26 cellular contexts compared by ENCODE assay signal in the genomic region with DNA sequence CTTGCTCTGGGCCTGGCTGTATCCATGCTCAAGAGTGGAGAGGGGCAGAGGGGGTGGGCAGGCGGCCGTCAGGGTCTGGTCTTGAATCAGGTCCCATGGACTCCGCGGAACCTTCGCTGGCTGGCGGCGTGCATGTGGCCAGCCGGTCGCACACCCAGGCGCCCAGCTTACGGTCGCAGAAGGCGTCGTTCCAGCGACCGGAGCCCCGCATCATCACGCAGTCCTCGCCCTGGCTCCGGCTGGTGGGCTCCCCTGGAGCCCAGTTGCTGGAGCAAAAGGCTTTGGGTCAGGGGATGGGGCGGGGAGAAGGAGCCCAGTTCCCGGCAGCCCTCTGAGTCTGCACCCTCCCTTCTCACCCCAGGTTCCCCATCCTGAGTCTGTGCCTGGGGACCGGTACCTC. TPM values are rescaled to one million over a fixed set of nuclear protein-coding genes. Genes with fewer than 3 reads are reported as not detected.
DNase-seq lines count a peak whose midpoint lies in the region; ATAC-seq, FAIRE-seq and TF ChIP-seq lines count a peak whose summit lies in the region.
"Had no signal": no experiment of that assay in that cellular context is flagged by ENCODE, and none has a peak within 500 bp of the region (broad histone marks: within the 10 kb centered on the region; RNA-seq: fewer than 3 reads in every experiment).

No MANE protein-coding gene starts in this region.

- no peak overlapping the region for H3K4me3 Mint-ChIP-seq in naive thymus-derived CD8-positive, alpha-beta T cell
- H3K4me3 Mint-ChIP-seq: CD4-positive, alpha-beta T cell; HFFc6 had no signal

- H3K9me3 ChIP-seq in right cardiac atrium (ENCODE audit: control insufficient read depth, low read length) (no peaks in the 10 kb centered on the region), right atrium auricular region (no peaks in the 10 kb centered on the region), GM12878 (replicated peaks; ENCODE audit: control insufficient read depth, insufficient read depth, low read length) (peaks cover 5% of the 10 kb centered on the region; the same call in 1 of the 3 replicates), osteoblast (ENCODE audit: low read depth, low read length) (no peaks in the 10 kb centered on the region)
- H3K9me3 ChIP-seq: BE2C, Caco-2 had no signal

- ATAC-seq in right cardiac atrium (no peak), GM12878 (no peak), GM19463 (IDR thresholded peaks at IDR 0.05; ENCODE audit: unreplicated experiment) (no peak), GM19324 (IDR thresholded peaks at IDR 0.05; ENCODE audit: low FRiP score, unreplicated experiment) (no peak)
- ATAC-seq in naive thymus-derived CD8-positive, alpha-beta T cell = no peak
- ATAC-seq: HCT116, K562 had no signal

- TF ChIP-seq CTCF in right atrium auricular region (IDR thresholded peaks at IDR 0.05) (no peak), GM12878 (IDR thresholded peaks at IDR 0.05 in 2 of 3, conservative IDR thresholded peaks at IDR 0.05 in 1 of 3; ENCODE audit: control insufficient read depth in 2 of 3, extremely low read depth in 1 of 3, insufficient read depth in 1 of 3, low read depth in 3 of 3, low read length in 3 of 3) (no peak), osteoblast (IDR thresholded peaks at IDR 0.05; ENCODE audit: extremely low read depth, low read depth, low read length) (no peak)

- H3K9me3 Mint-ChIP-seq in naive thymus-derived CD8-positive, alpha-beta T cell = peaks cover 0 to 3% (median 0%) of the 10 kb centered on the region in 9 donors
- H3K9me3 Mint-ChIP-seq: CD4-positive, alpha-beta T cell; HFFc6 had no signal

- no peak for FAIRE-seq in GM12878 (lab: Jason Lieb, UNC)
- FAIRE-seq: GM19239, HTR-8/SVneo, K562 had no signal

- BruUV-seq in GM12878 (replicated peaks; lab: Mats Ljungman, UMichigan) = no TSS peak

- 26% methylated on average over 23 of the region's 23 CpGs for whole genome bisulfite sequencing in right cardiac atrium
- 84% methylated on average over 23 of the region's 23 CpGs for WGBS in GM12878 (ENCODE audit: insufficient coverage, insufficient replicate concordance, low lambda C conversion rate, missing lambda C conversion rate)

- SMC1A ChIA-PET in GM12878 (lab: Charles Lee; ENCODE audit: uncharacterized antibody, unreplicated experiment) = no interaction called here

- H3K4me3 ChIP-seq in right cardiac atrium (ENCODE audit: low read length) = no peak overlapping the region
- no peak overlapping the region for H3K4me3 ChIP-seq in right atrium auricular region
- no peak overlapping the region for H3K4me3 ChIP-seq in GM12878
- no peak overlapping the region for H3K4me3 ChIP-seq in osteoblast (ENCODE audit: insufficient read depth, low read length)
- H3K4me3 ChIP-seq: K562 had no signal

- peaks cover 35% of the 10 kb centered on the region for H3K79me2 ChIP-seq in GM12878 (ENCODE audit: control insufficient read depth, insufficient read depth, low read length)
- no peaks in the 10 kb centered on the region for H3K79me2 ChIP-seq in osteoblast (ENCODE audit: insufficient read depth, low read length)

- H3K4me2 ChIP-seq in GM12878 (ENCODE audit: control insufficient read depth, insufficient read depth) (no peak overlapping the region), osteoblast (ENCODE audit: insufficient read depth, low read length) (no peak overlapping the region)

- DNase-seq in right cardiac atrium = peak in 2 of 3 donors; percentile 34 to 44
- no peak for DNase-seq in right atrium auricular region (ENCODE audit: low spot score)
- no peak for DNase-seq in GM12878 (ENCODE audit: low read depth, low spot score)
- peak; percentile 62 for DNase-seq in osteoblast (ENCODE audit: insufficient read length, low spot score, missing footprints)
- no peak for DNase-seq in amygdala (lab: John Stamatoyannopoulos, UW)
- DNase-seq in naive thymus-derived CD8-positive, alpha-beta T cell = no peak
- DNase-seq: BE2C; C1 segment of cervical spinal cord; Caco-2; CD4-positive, alpha-beta T cell; DMS153; DMS79; GDM1; GOT3; H7; HFFc6; IMR-90 had no signal

- TF ChIP-seq EP300 in GM12878 (IDR thresholded peaks at IDR 0.05; ENCODE audit: borderline replicate concordance in 1 of 2, control insufficient read depth in 1 of 2, low read depth in 2 of 2, low read length in 2 of 2) = no peak

- H3K4me1 ChIP-seq in right cardiac atrium (ENCODE audit: control insufficient read depth, insufficient read depth, low read length) (no peaks in the 10 kb centered on the region), right atrium auricular region (no peaks in the 10 kb centered on the region), GM12878 (ENCODE audit: control insufficient read depth, insufficient read depth, low read length) (peaks cover 17% of the 10 kb centered on the region), osteoblast (ENCODE audit: insufficient read depth, low read length) (no peaks in the 10 kb centered on the region)
- H3K4me1 ChIP-seq: BE2C had no signal

- intact Hi-C loops in right cardiac atrium (cut with DNase I) (loop anchor here in 2 of 4 donors (10.0 kb wide), 2 partner anchors 124 to 334 kb away; no protein-coding TSS in a partner anchor), GM12878 (cut with micrococcal nuclease; ENCODE audit: unreplicated experiment) (loop anchor here (10.0 kb wide), 1 partner anchor 216 kb away; the partner anchor contains the start of gene MAP2K7)

- H3K36me3 Mint-ChIP-seq in naive thymus-derived CD8-positive, alpha-beta T cell = peaks cover 0 to 6% (median 3%) of the 10 kb centered on the region in 3 donors

- peak overlapping the region in 1 of 10 donors; percentile 28 for H3K27ac Mint-ChIP-seq in naive thymus-derived CD8-positive, alpha-beta T cell
- H3K27ac Mint-ChIP-seq: CD4-positive, alpha-beta T cell; HFFc6 had no signal

- CTCF ChIA-PET in GM12878 (lab: Yijun Ruan, JAX) = no interaction called here

- POLR2A ChIA-PET in GM12878 (lab: Charles Lee) = no interaction called here
- POLR2A ChIA-PET in naive thymus-derived CD8-positive, alpha-beta T cell (lab: Charles Lee) = interaction anchor here (1.6 kb wide), 1 partner anchor 16 kb away, joined by 7 read pairs; no protein-coding TSS in a partner anchor

- peaks cover 0 to 1% (median 0%) of the 10 kb centered on the region in 5 donors for H3K27me3 Mint-ChIP-seq in naive thymus-derived CD8-positive, alpha-beta T cell
- H3K27me3 Mint-ChIP-seq: CD4-positive, alpha-beta T cell had no signal

- no peak; the same call in 1 of the 2 replicates for TF ChIP-seq POLR2A in GM12878 (IDR thresholded peaks at IDR 0.05; ENCODE audit: low read depth, low read length)

- RAD21 ChIA-PET in GM12878 (lab: Charles Lee; ENCODE audit: unreplicated experiment) = no interaction called here

- H3K27me3 ChIP-seq in right cardiac atrium (ENCODE audit: control insufficient read depth, insufficient read depth) (no peaks in the 10 kb centered on the region), right atrium auricular region (no peaks in the 10 kb centered on the region), GM12878 (replicated peaks in 1 of 2; ENCODE audit: control insufficient read depth in 2 of 2, insufficient read depth in 2 of 2, low read length in 1 of 2) (no peaks in the 10 kb centered on the region), osteoblast (ENCODE audit: insufficient read depth, low read length) (no peaks in the 10 kb centered on the region)
- H3K27me3 ChIP-seq: BE2C had no signal

- H3K27ac ChIP-seq in right cardiac atrium (ENCODE audit: low read length) (no peak overlapping the region), right atrium auricular region (no peak overlapping the region), GM12878 (ENCODE audit: control insufficient read depth, insufficient read depth) (no peak overlapping the region), osteoblast (ENCODE audit: low read depth, low read length) (no peak overlapping the region)
- H3K27ac ChIP-seq: 22Rv1 had no signal

- H3K4me1 Mint-ChIP-seq in naive thymus-derived CD8-positive, alpha-beta T cell = peaks cover 8 to 19% (median 15%) of the 10 kb centered on the region in 4 donors

- no peak for TF ChIP-seq RAD21 in GM12878 (IDR thresholded peaks at IDR 0.05; ENCODE audit: insufficient read depth, low read depth, low read length)

- no peak overlapping the region for H3K9ac ChIP-seq in GM12878 (ENCODE audit: control insufficient read depth, insufficient read depth, low read length)

- H2AFZ ChIP-seq in GM12878 (ENCODE audit: control insufficient read depth, low read depth, low read length) = no peak overlapping the region
- H2AFZ ChIP-seq in osteoblast (ENCODE audit: low read length) = no peak overlapping the region

- H3K36me3 ChIP-seq in right atrium auricular region (no peaks in the 10 kb centered on the region), GM12878 (ENCODE audit: control insufficient read depth in 2 of 2, insufficient read depth in 2 of 2, low read length in 1 of 2) (peaks cover 11 to 27% of the 10 kb centered on the region in 2 experiments; a peak in 3 of 4 replicates), osteoblast (ENCODE audit: insufficient read depth, low read length) (no peaks in the 10 kb centered on the region)
- H3K36me3 ChIP-seq: BE2C had no signal

- H4K20me1 ChIP-seq in GM12878 (ENCODE audit: control insufficient read depth, insufficient read depth) (peaks cover 2% of the 10 kb centered on the region; the same call in 1 of the 2 replicates), osteoblast (ENCODE audit: insufficient read depth, low read length) (peaks cover 2% of the 10 kb centered on the region)

- in situ Hi-C loops in GM12878 (cut with MboI) = no loop called here

RNA-seq across cellular contexts. Expression of gene TRAPPC5, which starts 8.5 kb away (rescaled TPM):
- total RNA-seq in right cardiac atrium (100 to 1,000 TPM in 1 of 4 donors, 10 to 100 TPM in 3; 94.8 to 121 (median 97.1) TPM), right atrium auricular region (10 to 100 TPM; 55.0 to 58.3 TPM), GM12878 (2014; rRNA removed) (139 and 157 TPM in 2 replicates), GM12878 (2014; rRNA removed; fragmentation: Illumina TruSeq; extraction: Trizol) (35.6 and 49.6 TPM in 2 replicates), GM12878 (2021) (168 and 181 TPM in 2 replicates), osteoblast (23.3 and 26.4 TPM in 2 replicates)
- polyA plus RNA-seq in right cardiac atrium (93.4 TPM), GM12878 (2011; rRNA removed) (20.7 and 58.1 TPM in 2 replicates), GM12878 (2014; fragmentation: Illumina TruSeq; extraction: Trizol) (0.78 and 7.1 TPM in 2 replicates), GM12878 (2014; fragmentation: Nextera tagmentation; extraction: Ambion mirVana) (10 to 100 TPM in 1 of 2 experiments, 1 to 10 TPM in 1; 4.2 to 22.5 TPM), GM12878 (2014; rRNA removed) (120 and 182 TPM in 2 replicates), GM12878 (2016; fragmentation: Nextera tagmentation; extraction: Ambion mirVana) (100 to 1,000 TPM; 197 to 210 TPM)
- total RNA-seq in GM12878 (2013; cell fraction: nucleolus; rRNA removed) = 23.6 and 30.6 TPM in 2 replicates
- polyA plus RNA-seq in GM12878 (2011; ENCODE audit: low read depth) = 30.0 TPM
- polyA plus RNA-seq in GM12878 (2011; cell fraction: cytosol; rRNA removed) = 26.7 and 76.7 TPM in 2 replicates
- polyA plus RNA-seq in GM12878 (2011; cell fraction: nucleus; rRNA removed) = 40.0 and 59.6 TPM in 2 replicates
- polyA plus RNA-seq in GM12878 (2012) = 129 and 198 TPM in 2 replicates
- 60.6 and 61.7 TPM in 2 replicates for polyA minus RNA-seq in GM12878 (2011; rRNA and poly(A)+ RNA removed)
- polyA minus RNA-seq in GM12878 (2011; cell fraction: cytosol; rRNA and poly(A)+ RNA removed) = 34.7 and 43.8 TPM in 2 replicates
- 5.2 and 20.9 TPM in 2 replicates for polyA minus RNA-seq in GM12878 (2011; cell fraction: nucleus; rRNA and poly(A)+ RNA removed)
- 10 to 100 TPM; 66.5 to 71.8 TPM for total RNA-seq in naive thymus-derived CD8-positive, alpha-beta T cell
- polyA plus RNA-seq in naive thymus-derived CD8-positive, alpha-beta T cell = 100 to 1,000 TPM; 154 to 208 (median 170) TPM

RNA-seq across cellular contexts. Expression of gene MCEMP1, which starts 12.3 kb away (rescaled TPM):
- under 1 TPM; 0.17 to 0.85 (median 0.47) TPM for total RNA-seq in right cardiac atrium
- 0.50 TPM for polyA plus RNA-seq in right cardiac atrium
- 1 to 10 TPM in 1 of 2 donors, under 1 TPM in 1; 0.70 to 1.5 TPM for total RNA-seq in right atrium auricular region
- not detected in 2 replicates for total RNA-seq in GM12878 (2013; cell fraction: nucleolus; rRNA removed)
- total RNA-seq in GM12878 (2014; rRNA removed) = 0.16 and 0.23 TPM in 2 replicates
- total RNA-seq in GM12878 (2014; rRNA removed; fragmentation: Illumina TruSeq; extraction: Trizol) = 0.13 TPM in 1 of 2 replicates, not detected in the other
- 0.26 and 0.48 TPM in 2 replicates for total RNA-seq in GM12878 (2021)
- polyA plus RNA-seq in GM12878 (2011; ENCODE audit: low read depth) = not detected
- polyA plus RNA-seq in GM12878 (2011; rRNA removed) = 0.08 TPM in 1 of 2 replicates, not detected in the other
- 0.08 and 0.25 TPM in 2 replicates for polyA plus RNA-seq in GM12878 (2011; cell fraction: cytosol; rRNA removed)
- polyA plus RNA-seq in GM12878 (2011; cell fraction: nucleus; rRNA removed) = 0.10 and 0.23 TPM in 2 replicates
- polyA plus RNA-seq in GM12878 (2012) = not detected in 2 replicates
- 0.37 TPM in 1 of 2 replicates, not detected in the other for polyA plus RNA-seq in GM12878 (2014; fragmentation: Illumina TruSeq; extraction: Trizol)
- polyA plus RNA-seq in GM12878 (2014; fragmentation: Nextera tagmentation; extraction: Ambion mirVana) = under 1 TPM; 0.26 to 0.55 TPM
- polyA plus RNA-seq in GM12878 (2014; rRNA removed) = 0.26 and 0.33 TPM in 2 replicates
- under 1 TPM in 1 of 2 experiments, not detected in 1; 0.09 TPM for polyA plus RNA-seq in GM12878 (2016; fragmentation: Nextera tagmentation; extraction: Ambion mirVana)
- polyA minus RNA-seq in GM12878 (2011; rRNA and poly(A)+ RNA removed) = 0.72 TPM in 1 of 2 replicates, not detected in the other
- polyA minus RNA-seq in GM12878 (2011; cell fraction: cytosol; rRNA and poly(A)+ RNA removed) = not detected in 2 replicates
- polyA minus RNA-seq in GM12878 (2011; cell fraction: nucleus; rRNA and poly(A)+ RNA removed) = not detected in 2 replicates
- not detected in 2 replicates for total RNA-seq in osteoblast
- not detected for total RNA-seq in naive thymus-derived CD8-positive, alpha-beta T cell
- under 1 TPM in 1 of 3 donors, not detected in 2; 0.12 TPM for polyA plus RNA-seq in naive thymus-derived CD8-positive, alpha-beta T cell
- total RNA-seq: Caco-2, Daoy, H7, HFFc6, IMR-90 had no signal

RNA-seq across cellular contexts. Expression of gene FCER2, which starts 12.8 kb away (rescaled TPM):
- not detected for total RNA-seq in right cardiac atrium
- 0.09 TPM for polyA plus RNA-seq in right cardiac atrium
- not detected for total RNA-seq in right atrium auricular region
- total RNA-seq in GM12878 (2013; cell fraction: nucleolus; rRNA removed) = 564 and 607 TPM in 2 replicates
- total RNA-seq in GM12878 (2014; rRNA removed) = 351 and 365 TPM in 2 replicates
- 218 and 223 TPM in 2 replicates for total RNA-seq in GM12878 (2014; rRNA removed; fragmentation: Illumina TruSeq; extraction: Trizol)
- 359 and 362 TPM in 2 replicates for total RNA-seq in GM12878 (2021)
- 318 TPM for polyA plus RNA-seq in GM12878 (2011; ENCODE audit: low read depth)
- 170 and 363 TPM in 2 replicates for polyA plus RNA-seq in GM12878 (2011; rRNA removed)
- polyA plus RNA-seq in GM12878 (2011; cell fraction: cytosol; rRNA removed) = 431 and 568 TPM in 2 replicates
- polyA plus RNA-seq in GM12878 (2011; cell fraction: nucleus; rRNA removed) = 453 and 458 TPM in 2 replicates
- polyA plus RNA-seq in GM12878 (2012) = 547 and 639 TPM in 2 replicates
- 155 and 247 TPM in 2 replicates for polyA plus RNA-seq in GM12878 (2014; fragmentation: Illumina TruSeq; extraction: Trizol)
- polyA plus RNA-seq in GM12878 (2014; fragmentation: Nextera tagmentation; extraction: Ambion mirVana) = 10 to 100 TPM; 44.0 to 53.3 TPM
- polyA plus RNA-seq in GM12878 (2014; rRNA removed) = 424 and 451 TPM in 2 replicates
- polyA plus RNA-seq in GM12878 (2016; fragmentation: Nextera tagmentation; extraction: Ambion mirVana) = 100 to 1,000 TPM; 214 to 235 TPM
- 176 and 326 TPM in 2 replicates for polyA minus RNA-seq in GM12878 (2011; rRNA and poly(A)+ RNA removed)
- 118 and 125 TPM in 2 replicates for polyA minus RNA-seq in GM12878 (2011; cell fraction: cytosol; rRNA and poly(A)+ RNA removed)
- polyA minus RNA-seq in GM12878 (2011; cell fraction: nucleus; rRNA and poly(A)+ RNA removed) = 98.0 and 111 TPM in 2 replicates
- not detected in 2 replicates for total RNA-seq in osteoblast
- total RNA-seq in naive thymus-derived CD8-positive, alpha-beta T cell = 1 to 10 TPM; 1.7 to 2.3 TPM
- polyA plus RNA-seq in naive thymus-derived CD8-positive, alpha-beta T cell = under 1 TPM in 2 of 3 donors, not detected in 1; 0.23 to 0.38 TPM
- total RNA-seq: A673; Caco-2; CD4-positive, alpha-beta T cell; Daoy; H7; HFFc6; IMR-90 had no signal
- polyA plus RNA-seq: IMR-90, K562 had no signal

RNA-seq across cellular contexts. Expression of gene RETN, which starts 20.3 kb away (rescaled TPM):
- 1 to 10 TPM in 1 of 4 donors, under 1 TPM in 2, not detected in 1; 0.49 to 1.7 (median 0.78) TPM for total RNA-seq in right cardiac atrium
- polyA plus RNA-seq in right cardiac atrium = 7.2 TPM
- total RNA-seq in right atrium auricular region = not detected
- total RNA-seq in GM12878 (2013; cell fraction: nucleolus; rRNA removed) = not detected in 2 replicates
- total RNA-seq in GM12878 (2014; rRNA removed) = not detected in 2 replicates
- total RNA-seq in GM12878 (2014; rRNA removed; fragmentation: Illumina TruSeq; extraction: Trizol) = not detected in 2 replicates
- not detected in 2 replicates for total RNA-seq in GM12878 (2021)
- not detected for polyA plus RNA-seq in GM12878 (2011; ENCODE audit: low read depth)
- not detected in 2 replicates for polyA plus RNA-seq in GM12878 (2011; rRNA removed)
- polyA plus RNA-seq in GM12878 (2011; cell fraction: cytosol; rRNA removed) = not detected in 2 replicates
- not detected in 2 replicates for polyA plus RNA-seq in GM12878 (2011; cell fraction: nucleus; rRNA removed)
- polyA plus RNA-seq in GM12878 (2012) = not detected in 2 replicates
- 0.26 TPM in 1 of 2 replicates, not detected in the other for polyA plus RNA-seq in GM12878 (2014; fragmentation: Illumina TruSeq; extraction: Trizol)
- not detected for polyA plus RNA-seq in GM12878 (2014; fragmentation: Nextera tagmentation; extraction: Ambion mirVana)
- not detected in 2 replicates for polyA plus RNA-seq in GM12878 (2014; rRNA removed)
- polyA plus RNA-seq in GM12878 (2016; fragmentation: Nextera tagmentation; extraction: Ambion mirVana) = not detected
- polyA minus RNA-seq in GM12878 (2011; rRNA and poly(A)+ RNA removed) = not detected in 2 replicates
- polyA minus RNA-seq in GM12878 (2011; cell fraction: cytosol; rRNA and poly(A)+ RNA removed) = not detected in 2 replicates
- polyA minus RNA-seq in GM12878 (2011; cell fraction: nucleus; rRNA and poly(A)+ RNA removed) = not detected in 2 replicates
- not detected in 2 replicates for total RNA-seq in osteoblast
- not detected for total RNA-seq in naive thymus-derived CD8-positive, alpha-beta T cell
- polyA plus RNA-seq in naive thymus-derived CD8-positive, alpha-beta T cell = 10 to 100 TPM in 1 of 3 donors, 1 to 10 TPM in 2; 6.5 to 12.8 (median 8.7) TPM
- total RNA-seq: A673; Caco-2; CD4-positive, alpha-beta T cell; Daoy; H7; HFFc6; IMR-90; K562 had no signal
- polyA plus RNA-seq: IMR-90, K562 had no signal

RNA-seq across cellular contexts. Expression of gene CLEC4G, which starts 42.7 kb away (rescaled TPM):
- 1 to 10 TPM in 2 of 4 donors, under 1 TPM in 2; 0.54 to 1.6 (median 1.1) TPM for total RNA-seq in right cardiac atrium
- polyA plus RNA-seq in right cardiac atrium = 0.32 TPM
- total RNA-seq in right atrium auricular region = under 1 TPM in 1 of 2 donors, not detected in 1; 0.55 TPM
- not detected in 2 replicates for total RNA-seq in GM12878 (2013; cell fraction: nucleolus; rRNA removed)
- total RNA-seq in GM12878 (2014; rRNA removed) = not detected in 2 replicates
- not detected in 2 replicates for total RNA-seq in GM12878 (2014; rRNA removed; fragmentation: Illumina TruSeq; extraction: Trizol)
- not detected in 2 replicates for total RNA-seq in GM12878 (2021)
- not detected for polyA plus RNA-seq in GM12878 (2011; ENCODE audit: low read depth)
- polyA plus RNA-seq in GM12878 (2011; rRNA removed) = not detected in 2 replicates
- polyA plus RNA-seq in GM12878 (2011; cell fraction: cytosol; rRNA removed) = 0.05 and 0.09 TPM in 2 replicates
- not detected in 2 replicates for polyA plus RNA-seq in GM12878 (2011; cell fraction: nucleus; rRNA removed)
- not detected in 2 replicates for polyA plus RNA-seq in GM12878 (2012)
- polyA plus RNA-seq in GM12878 (2014; fragmentation: Illumina TruSeq; extraction: Trizol) = 0.04 TPM in 1 of 2 replicates, not detected in the other
- not detected for polyA plus RNA-seq in GM12878 (2014; fragmentation: Nextera tagmentation; extraction: Ambion mirVana)
- polyA plus RNA-seq in GM12878 (2014; rRNA removed) = not detected in 2 replicates
- not detected for polyA plus RNA-seq in GM12878 (2016; fragmentation: Nextera tagmentation; extraction: Ambion mirVana)
- polyA minus RNA-seq in GM12878 (2011; rRNA and poly(A)+ RNA removed) = not detected in 2 replicates
- not detected in 2 replicates for polyA minus RNA-seq in GM12878 (2011; cell fraction: cytosol; rRNA and poly(A)+ RNA removed)
- not detected in 2 replicates for polyA minus RNA-seq in GM12878 (2011; cell fraction: nucleus; rRNA and poly(A)+ RNA removed)
- not detected in 2 replicates for total RNA-seq in osteoblast
- not detected for total RNA-seq in naive thymus-derived CD8-positive, alpha-beta T cell
- polyA plus RNA-seq in naive thymus-derived CD8-positive, alpha-beta T cell = not detected
- total RNA-seq: A673; Caco-2; CD4-positive, alpha-beta T cell; Daoy; H7; HFFc6; IMR-90; K562 had no signal
- polyA plus RNA-seq: IMR-90, K562 had no signal

Comparison
In these comparisons a context has a peak if more than half of its experiments do, and no peak if none do; other contexts are left out.
1. DNase-seq: peak in right cardiac atrium (2 of 3) and osteoblast (single experiment); none in right atrium auricular region (single experiment), GM12878 (single experiment), amygdala (0 of 56) and naive thymus-derived CD8-positive, alpha-beta T cell (0 of 10).
2. RNA of gene FCER2, which starts 12.8 kb away (total RNA-seq): 218 to 607 TPM in GM12878; 1.7 to 2.3 TPM in naive thymus-derived CD8-positive, alpha-beta T cell, not detected in right cardiac atrium, not detected in right atrium auricular region and not detected in osteoblast; every median in the first group is over 10 times any median in the second.